Comparison of ENCODE assay signal across 13 cellular contexts in genomic region chr7:48140001-48140681, GRCh38. TPM values are rescaled to one million over a fixed set of nuclear protein-coding genes. Genes with fewer than 3 reads are reported as not detected.
DNase-seq lines count a peak whose midpoint lies in the region; ATAC-seq and TF ChIP-seq lines count a peak whose summit lies in the region.
"Had no signal": no experiment of that assay in that cellular context is flagged by ENCODE, and none has a peak within 500 bp of the region (broad histone marks: within the 10 kb centered on the region; RNA-seq: fewer than 3 reads in every experiment).

No MANE protein-coding gene starts in this region.

- POLR2A ChIA-PET in WTC11 (lab: Charles Lee), result no interaction called here
- POLR2A ChIA-PET in CD4-positive, alpha-beta memory T cell (lab: Charles Lee; ENCODE audit: partially characterized antibody), result no interaction called here

- DNase-seq in AG10803 (ENCODE audit: low read depth) (peak; percentile 72), HCEC 1CT (peak; percentile 32), WTC11 (ENCODE audit: low spot score) (no peak), right lobe of liver (peak; percentile 39 to 82 (median 68)), GOT3 (lab: John Stamatoyannopoulos, UW) (no peak), AG20443 (ENCODE audit: low spot score) (no peak), BE2C (no peak)
- DNase-seq in CD4-positive, alpha-beta memory T cell, result no peak
- DNase-seq: activated CD4-positive, alpha-beta T cell treated with anti-CD3 and anti-CD28 coated beads for 48 hours; anterior cingulate cortex; DMS 273 treated with DMSO at 0.1 percent for 48 hours; KG1 had no signal

- H3K36me3 ChIP-seq in right lobe of liver, result no peaks in the 10 kb centered on the region
- H3K36me3 ChIP-seq in CD4-positive, alpha-beta memory T cell (ENCODE audit: insufficient read depth, low read length), result no peaks in the 10 kb centered on the region
- H3K36me3 ChIP-seq in BE2C, result no peaks in the 10 kb centered on the region
- H3K36me3 ChIP-seq: gastroesophageal sphincter had no signal

- no peak for ATAC-seq in WTC11
- peak; percentile 62 to 77 (median 66) for ATAC-seq in right lobe of liver
- ATAC-seq: gastroesophageal sphincter had no signal

- no peak overlapping the region for H3K27ac Mint-ChIP-seq in WTC11
- H3K27ac Mint-ChIP-seq in CD4-positive, alpha-beta memory T cell, result peak overlapping the region in 1 of 7 donors; percentile 55

- H3K27me3 ChIP-seq in right lobe of liver (no peaks in the 10 kb centered on the region), BE2C (no peaks in the 10 kb centered on the region)
- H3K27me3 ChIP-seq in CD4-positive, alpha-beta memory T cell (ENCODE audit: insufficient read depth, low read length), result peaks cover 5% of the 10 kb centered on the region
- H3K27me3 ChIP-seq: gastroesophageal sphincter had no signal

- H3K27ac ChIP-seq in right lobe of liver, result peak overlapping the region; percentile 14 to 86 (median 72)
- no peak overlapping the region for H3K27ac ChIP-seq in CD4-positive, alpha-beta memory T cell (ENCODE audit: low read depth, low read length)
- H3K27ac ChIP-seq: gastroesophageal sphincter had no signal

- peaks cover 30% of the 10 kb centered on the region for H3K4me1 Mint-ChIP-seq in WTC11
- peaks cover 0 to 9% (median 4%) of the 10 kb centered on the region in 4 donors for H3K4me1 Mint-ChIP-seq in CD4-positive, alpha-beta memory T cell

- no peak overlapping the region for H3K4me3 Mint-ChIP-seq in WTC11
- H3K4me3 Mint-ChIP-seq in CD4-positive, alpha-beta memory T cell, result peak overlapping the region in 2 of 8 donors; percentile 18 to 27

- peaks cover 62% of the 10 kb centered on the region for H3K36me3 Mint-ChIP-seq in WTC11
- no peaks in the 10 kb centered on the region for H3K36me3 Mint-ChIP-seq in CD4-positive, alpha-beta memory T cell

- peak; percentile 34 for TF ChIP-seq POLR2A in right lobe of liver (IDR thresholded peaks at IDR 0.05)

- TF ChIP-seq CTCF in AG10803 (conservative IDR thresholded peaks at IDR 0.05; ENCODE audit: low read length), result no peak
- TF ChIP-seq CTCF in WTC11 (IDR thresholded peaks at IDR 0.05), result no peak
- TF ChIP-seq CTCF in right lobe of liver (IDR thresholded peaks at IDR 0.05), result no peak
- no peak for TF ChIP-seq CTCF in BE2C (IDR thresholded peaks at IDR 0.05; ENCODE audit: low read depth, low read length)

- H3K4me1 ChIP-seq in right lobe of liver, result peaks cover 0 to 59% (median 24%) of the 10 kb centered on the region in 4 donors
- no peaks in the 10 kb centered on the region for H3K4me1 ChIP-seq in CD4-positive, alpha-beta memory T cell (ENCODE audit: insufficient read depth, low read length)
- H3K4me1 ChIP-seq in BE2C, result no peaks in the 10 kb centered on the region

- WGBS in right lobe of liver (ENCODE audit: insufficient coverage, low coverage, low lambda C conversion rate, missing lambda C conversion rate), result 21% methylated on average over 6 of the region's 7 CpGs

- CTCF ChIA-PET in WTC11 (lab: Charles Lee), result interaction anchor here (1.1 kb wide), 2 partner anchors 15 to 151 kb away, joined by 3 to 6 read pairs; no protein-coding TSS in a partner anchor
- CTCF ChIA-PET in CD4-positive, alpha-beta memory T cell (lab: Charles Lee; ENCODE audit: partially characterized antibody), result interaction anchor here (1.0 kb wide), 1 partner anchor 195 kb away, joined by 3 read pairs; no protein-coding TSS in a partner anchor

- no peaks in the 10 kb centered on the region; the same call in 1 of the 2 replicates for H3K27me3 Mint-ChIP-seq in WTC11 (ENCODE audit: low read depth)
- peaks cover 0 to 3% of the 10 kb centered on the region in 2 donors for H3K27me3 Mint-ChIP-seq in CD4-positive, alpha-beta memory T cell

- H3K4me3 ChIP-seq in AG10803 (ENCODE audit: low read length) (peak overlapping the region; percentile 27), right lobe of liver (peak overlapping the region in 2 of 3 donors; percentile 7 to 22), BE2C (ENCODE audit: low read depth, low read length) (no peak overlapping the region)
- H3K4me3 ChIP-seq in CD4-positive, alpha-beta memory T cell (ENCODE audit: low read length in 2 of 2), result no peak overlapping the region
- H3K4me3 ChIP-seq: gastroesophageal sphincter had no signal

- H3K9me3 Mint-ChIP-seq in WTC11, result peaks cover 57% of the 10 kb centered on the region
- peaks cover 0 to 12% (median 3%) of the 10 kb centered on the region in 8 donors for H3K9me3 Mint-ChIP-seq in CD4-positive, alpha-beta memory T cell

- H3K9me3 ChIP-seq in right lobe of liver (no peaks in the 10 kb centered on the region), BE2C (no peaks in the 10 kb centered on the region)
- no peaks in the 10 kb centered on the region for H3K9me3 ChIP-seq in CD4-positive, alpha-beta memory T cell (ENCODE audit: control insufficient read depth in 1 of 2, low read length in 2 of 2)
- H3K9me3 ChIP-seq: gastroesophageal sphincter had no signal

- intact Hi-C loops in right lobe of liver (cut with DNase I), result no loop called here
- intact Hi-C loops in CD4-positive, alpha-beta memory T cell (cut with micrococcal nuclease), result no loop called here

TF ChIP-seq in WTC11, 78 proteins besides CTCF, POLR2A, EP300 and RAD21:
- peak; percentile 67 for TF ChIP-seq GABPB1 (CRISPR knock-in tag; IDR thresholded peaks at IDR 0.05)
- no peak for TF ChIP-seq OVOL2 (CRISPR knock-in tag; IDR thresholded peaks at IDR 0.05; ENCODE audit: borderline replicate concordance)

RNA-seq across cellular contexts. Expression of gene ABCA13, which starts 31.1 kb away (rescaled TPM):
- total RNA-seq in WTC11 (2021), result 0.02 to 0.05 TPM (median 0.04 TPM) in 3 replicates
- 1 to 10 TPM in 3 of 6 experiments, under 1 TPM in 3; 0.43 to 2.6 (median 0.84) TPM for total RNA-seq in right lobe of liver
- total RNA-seq in CD4-positive, alpha-beta memory T cell, result not detected
- not detected for polyA plus RNA-seq in CD4-positive, alpha-beta memory T cell
- polyA plus RNA-seq in BE2C (2012; ENCODE audit: insufficient read depth, insufficient read length, low read depth), result 0.12 TPM

RNA-seq across cellular contexts. Expression of gene UPP1, which starts 51.1 kb away (rescaled TPM):
- total RNA-seq in WTC11 (2021) (34.6 to 55.6 TPM (median 37.7 TPM) in 3 replicates), right lobe of liver (10 to 100 TPM in 4 of 6 experiments, 1 to 10 TPM in 2; 7.3 to 19.8 (median 13.1) TPM)
- total RNA-seq in CD4-positive, alpha-beta memory T cell, result 10 to 100 TPM; 52.7 to 54.2 TPM
- 100 to 1,000 TPM; 107 to 123 TPM for polyA plus RNA-seq in CD4-positive, alpha-beta memory T cell
- 34.8 TPM for polyA plus RNA-seq in BE2C (2012; ENCODE audit: insufficient read depth, insufficient read length, low read depth)

Comparison
In these comparisons a context has a peak if more than half of its experiments do, and no peak if none do; other contexts are left out.
1. DNase-seq: peak in AG10803 (single experiment), HCEC 1CT (single experiment) and right lobe of liver (3 of 3); none in WTC11 (single experiment), GOT3 (single experiment), CD4-positive, alpha-beta memory T cell (0 of 5), AG20443 (single experiment) and BE2C (single experiment).
2. H3K4me3 ChIP-seq: peak in AG10803 (single experiment) and right lobe of liver (2 of 3); none in CD4-positive, alpha-beta memory T cell (0 of 2) and BE2C (single experiment).